14 cellular contexts compared by ENCODE assay signal in the genomic region with DNA sequence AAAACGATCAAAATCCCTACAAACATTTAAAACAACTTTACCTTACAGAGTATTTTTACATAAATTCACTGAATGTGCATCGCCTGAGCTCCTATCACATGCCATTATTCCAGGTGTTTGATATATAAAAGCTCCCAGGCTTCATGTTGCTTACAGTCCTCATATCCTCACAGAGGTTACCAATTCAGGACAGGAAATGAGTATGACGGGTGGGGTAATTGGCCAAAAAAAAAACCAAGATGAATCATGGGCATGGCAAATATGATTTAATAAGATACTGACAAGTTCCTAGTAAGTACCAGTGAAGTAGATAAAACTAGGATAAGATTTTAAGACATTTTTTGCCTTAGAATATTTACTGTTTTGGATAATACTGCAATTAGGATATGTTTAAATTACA.
DNase-seq lines count a peak whose midpoint lies in the region; ATAC-seq, FAIRE-seq and TF ChIP-seq lines count a peak whose summit lies in the region.
"Had no signal": no experiment of that assay in that cellular context is flagged by ENCODE, and none has a peak within 500 bp of the region (broad histone marks: within the 10 kb centered on the region; RNA-seq: fewer than 3 reads in every experiment).

No MANE protein-coding gene starts in this region.

- peaks cover 10% of the 10 kb centered on the region for H3K4me1 Mint-ChIP-seq in astrocyte (ENCODE audit: low read depth, unreplicated experiment)
- peaks cover 9 to 30% (median 12%) of the 10 kb centered on the region in 3 donors for H3K4me1 Mint-ChIP-seq in CD8-positive, alpha-beta memory T cell

- H3K27ac ChIP-seq in astrocyte (ENCODE audit: low read depth, low read length) = no peak overlapping the region
- no peak overlapping the region for H3K27ac ChIP-seq in CD8-positive, alpha-beta memory T cell (ENCODE audit: low read depth, low read length)
- H3K27ac ChIP-seq: esophagus squamous epithelium, KMS-11 had no signal

- CTCF ChIA-PET in CD8-positive, alpha-beta memory T cell (lab: Charles Lee) = no interaction called here

- H3K4me1 ChIP-seq in astrocyte (ENCODE audit: insufficient read depth, low read length) = peaks cover 7% of the 10 kb centered on the region
- no peaks in the 10 kb centered on the region for H3K4me1 ChIP-seq in CD8-positive, alpha-beta memory T cell (ENCODE audit: insufficient read depth, low read length)

- no peak overlapping the region for H3K4me3 ChIP-seq in astrocyte (ENCODE audit: insufficient read depth, low read depth, low read length)
- no peak overlapping the region for H3K4me3 ChIP-seq in CD8-positive, alpha-beta memory T cell (ENCODE audit: low read length)
- H3K4me3 ChIP-seq: esophagus squamous epithelium had no signal

- H3K9me3 ChIP-seq in astrocyte (ENCODE audit: insufficient read depth, low read depth, low read length) = no peaks in the 10 kb centered on the region
- H3K9me3 ChIP-seq in CD8-positive, alpha-beta memory T cell (ENCODE audit: low read length) = no peaks in the 10 kb centered on the region
- H3K9me3 ChIP-seq: esophagus squamous epithelium had no signal

- TF ChIP-seq CTCF in astrocyte (IDR thresholded peaks at IDR 0.05; ENCODE audit: insufficient read depth, low read depth, low read length) = no peak

- no peaks in the 10 kb centered on the region for H3K9me3 Mint-ChIP-seq in astrocyte (ENCODE audit: unreplicated experiment)
- no peaks in the 10 kb centered on the region for H3K9me3 Mint-ChIP-seq in CD8-positive, alpha-beta memory T cell
- H3K9me3 Mint-ChIP-seq: naive B cell had no signal

- no peak overlapping the region for H2AFZ ChIP-seq in astrocyte (ENCODE audit: low read depth, low read length)

- peaks cover 5% of the 10 kb centered on the region for H3K36me3 Mint-ChIP-seq in astrocyte (ENCODE audit: low read depth, unreplicated experiment)
- H3K36me3 Mint-ChIP-seq in CD8-positive, alpha-beta memory T cell = peaks cover 0 to 47% (median 13%) of the 10 kb centered on the region in 3 donors

- no peak for ATAC-seq in HG02938 (IDR thresholded peaks at IDR 0.05; ENCODE audit: unreplicated experiment)

- DNase-seq in EH (ENCODE audit: low read depth) (peak; percentile 64), HTR-8/SVneo (ENCODE audit: insufficient read length, low spot score) (peak; percentile 48), astrocyte (ENCODE audit: low read depth) (peak; percentile 47), kidney tubule cell (ENCODE audit: low spot score) (peak; percentile 54), NCI-H2081 (lab: John Stamatoyannopoulos, UW) (no peak)
- no peak for DNase-seq in CD8-positive, alpha-beta memory T cell
- DNase-seq: activated CD4-positive, alpha-beta T cell treated with anti-CD3 and anti-CD28 coated beads, Interleukin-2, amount 50 U/mL, for 4 hours; activated naive CD4-positive, alpha-beta T cell; Calu3; esophagus squamous epithelium; islet precursor cell; naive B cell had no signal

- H3K27me3 ChIP-seq in astrocyte (ENCODE audit: insufficient read depth, low read length) = no peaks in the 10 kb centered on the region
- H3K27me3 ChIP-seq in CD8-positive, alpha-beta memory T cell (ENCODE audit: insufficient read depth, low read length, poor library complexity, severe bottlenecking) = no peaks in the 10 kb centered on the region
- H3K27me3 ChIP-seq: esophagus squamous epithelium had no signal

- no peak overlapping the region for H3K4me2 ChIP-seq in astrocyte (ENCODE audit: low read length)
- H3K4me2 ChIP-seq: KMS-11 had no signal

- no peaks in the 10 kb centered on the region for H3K27me3 Mint-ChIP-seq in astrocyte (ENCODE audit: low read depth, unreplicated experiment)
- no peaks in the 10 kb centered on the region for H3K27me3 Mint-ChIP-seq in CD8-positive, alpha-beta memory T cell
- H3K27me3 Mint-ChIP-seq: naive B cell had no signal

- peaks cover 4% of the 10 kb centered on the region for H3K36me3 ChIP-seq in astrocyte (ENCODE audit: insufficient read depth, low read length)
- no peaks in the 10 kb centered on the region for H3K36me3 ChIP-seq in CD8-positive, alpha-beta memory T cell (ENCODE audit: insufficient read depth, low read length)

- H3K79me2 ChIP-seq in astrocyte (ENCODE audit: insufficient read depth, low read length) = no peaks in the 10 kb centered on the region

- H4K20me1 ChIP-seq in astrocyte (ENCODE audit: insufficient read depth, low read length) = no peaks in the 10 kb centered on the region

- H3K9ac ChIP-seq in astrocyte (ENCODE audit: low read length) = no peak overlapping the region
- H3K9ac ChIP-seq: KMS-11 had no signal

- H3K4me3 Mint-ChIP-seq in astrocyte (ENCODE audit: unreplicated experiment) = no peak overlapping the region
- H3K4me3 Mint-ChIP-seq in CD8-positive, alpha-beta memory T cell = no peak overlapping the region

- POLR2A ChIA-PET in CD8-positive, alpha-beta memory T cell (lab: Charles Lee) = no interaction called here

- H3K27ac Mint-ChIP-seq in astrocyte (ENCODE audit: unreplicated experiment) = no peak overlapping the region
- H3K27ac Mint-ChIP-seq in CD8-positive, alpha-beta memory T cell = no peak overlapping the region

- no peak for FAIRE-seq in HTR-8/SVneo (lab: Jason Lieb, UNC)
- no peak for FAIRE-seq in astrocyte (lab: Jason Lieb, UNC)

Comparison
In these comparisons a context has a peak if more than half of its experiments do, and no peak if none do; other contexts are left out.
1. DNase-seq: peak in EH (single experiment), HTR-8/SVneo (single experiment), astrocyte (single experiment) and kidney tubule cell (single experiment); none in NCI-H2081 (0 of 2) and CD8-positive, alpha-beta memory T cell (0 of 5).